19 cellular contexts compared by ENCODE assay signal in the genomic region with DNA sequence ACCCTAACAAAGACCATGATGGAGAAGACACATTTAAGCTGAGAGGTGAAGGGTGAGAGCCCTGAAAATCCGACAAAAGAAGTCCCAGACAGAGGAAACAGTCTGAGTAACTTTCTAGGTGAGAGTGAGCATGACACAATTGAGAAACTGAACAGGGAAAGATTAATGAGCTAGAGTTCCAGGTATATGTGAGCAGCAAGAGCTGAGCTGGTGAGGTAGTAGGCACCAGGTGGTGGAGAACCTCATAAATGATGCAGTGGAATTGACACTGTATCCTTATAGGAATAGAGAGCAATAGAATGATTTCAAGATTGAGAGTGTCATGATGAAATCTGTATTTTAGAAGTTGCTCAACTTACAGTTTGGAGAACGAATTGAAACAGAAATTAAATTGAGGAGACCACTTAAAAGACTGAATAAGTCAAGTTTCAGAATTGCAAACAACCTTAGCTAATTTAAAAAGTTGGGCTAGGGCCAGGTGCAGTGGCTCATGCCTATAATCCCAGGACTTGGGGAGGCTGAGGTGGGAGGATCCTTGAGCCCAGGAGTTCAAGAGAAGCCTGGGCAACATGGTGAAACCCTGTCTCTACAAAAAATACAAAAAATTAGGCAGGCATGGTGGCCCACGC.
DNase-seq lines count a peak whose midpoint lies in the region; ATAC-seq, FAIRE-seq and TF ChIP-seq lines count a peak whose summit lies in the region.
"Had no signal": no experiment of that assay in that cellular context is flagged by ENCODE, and none has a peak within 500 bp of the region (broad histone marks: within the 10 kb centered on the region; RNA-seq: fewer than 3 reads in every experiment).

No MANE protein-coding gene starts in this region.

- H2BK15ac ChIP-seq in mesenchymal stem cell (ENCODE audit: low read depth, poor library complexity, severe bottlenecking) = no peak overlapping the region

- peaks cover 13% of the 10 kb centered on the region for H3K4me1 Mint-ChIP-seq in activated T-cell treated with anti-CD3 and anti-CD28 coated beads, Interleukin-2, amount 50 U/mL, for 72 hours (ENCODE audit: low read depth)
- peaks cover 5% of the 10 kb centered on the region for H3K4me1 Mint-ChIP-seq in progenitor cell of endocrine pancreas (ENCODE audit: low read depth)

- peak overlapping the region; percentile 57 for H4K8ac ChIP-seq in mesenchymal stem cell (ENCODE audit: low read length)

- no peaks in the 10 kb centered on the region for H4K20me1 ChIP-seq in MM.1S (ENCODE audit: insufficient read depth, low read length)

- H3K9me3 ChIP-seq in MM.1S (replicated peaks; ENCODE audit: insufficient read depth, low read length) (no peaks in the 10 kb centered on the region), mesenchymal stem cell (ENCODE audit: control insufficient read depth, low read length) (no peaks in the 10 kb centered on the region)

- H3K27me3 Mint-ChIP-seq in activated T-cell treated with anti-CD3 and anti-CD28 coated beads, Interleukin-2, amount 50 U/mL, for 72 hours (ENCODE audit: low read depth) = no peaks in the 10 kb centered on the region
- peaks cover 11% of the 10 kb centered on the region for H3K27me3 Mint-ChIP-seq in progenitor cell of endocrine pancreas

- H3K9ac ChIP-seq in MM.1S (ENCODE audit: low read length) (no peak overlapping the region), mesenchymal stem cell (ENCODE audit: low read length) (no peak overlapping the region)

- H3K14ac ChIP-seq in mesenchymal stem cell (ENCODE audit: low read length in 2 of 2) = no peak overlapping the region

- H3K23ac ChIP-seq in mesenchymal stem cell (ENCODE audit: low read length in 2 of 2) = no peak overlapping the region

- no peak overlapping the region for H3K18ac ChIP-seq in mesenchymal stem cell (ENCODE audit: low read depth in 1 of 2, low read length in 2 of 2)

- H4K91ac ChIP-seq in mesenchymal stem cell (ENCODE audit: low read length) = no peak overlapping the region

- no peaks in the 10 kb centered on the region for H3K9me2 ChIP-seq in MM.1S (replicated peaks; ENCODE audit: insufficient read depth, low read length)

- H3K4me1 ChIP-seq in MM.1S (ENCODE audit: low read length) (peaks cover 6% of the 10 kb centered on the region; the same call in 1 of the 2 replicates), mesenchymal stem cell (ENCODE audit: control insufficient read depth, insufficient read depth, low read depth, low read length) (no peaks in the 10 kb centered on the region)

- no peak overlapping the region; the same call in 1 of the 2 replicates for H3K4me3 ChIP-seq in MM.1S (ENCODE audit: low read length)
- no peak overlapping the region for H3K4me3 ChIP-seq in mesenchymal stem cell (ENCODE audit: insufficient read depth in 1 of 2, low read depth in 1 of 2, low read length in 2 of 2)

- no peak overlapping the region for H3K27ac Mint-ChIP-seq in activated T-cell treated with anti-CD3 and anti-CD28 coated beads, Interleukin-2, amount 50 U/mL, for 72 hours
- H3K27ac Mint-ChIP-seq in progenitor cell of endocrine pancreas = no peak overlapping the region

- H3K9me3 Mint-ChIP-seq in activated T-cell treated with anti-CD3 and anti-CD28 coated beads, Interleukin-2, amount 50 U/mL, for 72 hours = no peaks in the 10 kb centered on the region
- no peaks in the 10 kb centered on the region for H3K9me3 Mint-ChIP-seq in progenitor cell of endocrine pancreas (ENCODE audit: low read depth)

- no peaks in the 10 kb centered on the region for H3K27me3 ChIP-seq in MM.1S (replicated peaks; ENCODE audit: insufficient read depth, low read length)
- H3K27me3 ChIP-seq in mesenchymal stem cell (ENCODE audit: control insufficient read depth in 1 of 2, insufficient read depth in 1 of 2, low read length in 2 of 2) = no peaks in the 10 kb centered on the region

- no peaks in the 10 kb centered on the region for H3F3A ChIP-seq in MM.1S (ENCODE audit: insufficient read depth, low read length)

- H3K27ac ChIP-seq in MM.1S (ENCODE audit: low read length) (no peak overlapping the region), mesenchymal stem cell (ENCODE audit: low read length, poor library complexity, severe bottlenecking) (no peak overlapping the region)
- H3K27ac ChIP-seq: C4-2B had no signal

- no peaks in the 10 kb centered on the region for H3K79me1 ChIP-seq in mesenchymal stem cell (replicated peaks; ENCODE audit: low read length, poor library complexity, severe bottlenecking)

- WGBS in mesenchymal stem cell = 94% methylated on average over 3 of the region's 3 CpGs

- no peaks in the 10 kb centered on the region for H3K36me3 ChIP-seq in MM.1S (replicated peaks; ENCODE audit: insufficient read depth, low read length)
- no peaks in the 10 kb centered on the region for H3K36me3 ChIP-seq in mesenchymal stem cell (ENCODE audit: control insufficient read depth in 1 of 2, insufficient read depth in 2 of 2, low read depth in 1 of 2, low read length in 2 of 2)

- H2BK12ac ChIP-seq in mesenchymal stem cell (ENCODE audit: low read length in 2 of 2) = peak overlapping the region in 1 of 2 experiments; percentile 59

- H2BK120ac ChIP-seq in mesenchymal stem cell (ENCODE audit: low read depth, low read length) = no peak overlapping the region

- H2AFZ ChIP-seq in MM.1S (ENCODE audit: low read length) (peak overlapping the region; percentile 39; the same call in 1 of the 2 replicates), mesenchymal stem cell (ENCODE audit: low read depth, low read length) (no peak overlapping the region)

- no peaks in the 10 kb centered on the region for H3K79me2 ChIP-seq in MM.1S (ENCODE audit: low read length)

- H2BK5ac ChIP-seq in mesenchymal stem cell (ENCODE audit: low read depth, low read length, poor library complexity, severe bottlenecking) = no peak overlapping the region

- ATAC-seq in activated T-cell treated with anti-CD3 and anti-CD28 coated beads, Interleukin-2, amount 50 U/mL, for 72 hours (replicated peaks in 1 of 2) = peak; percentile 72 to 88
- ATAC-seq: PC-3 had no signal

- FAIRE-seq in GM18507 (lab: Jason Lieb, UNC) = peak; percentile 59

- H3K4ac ChIP-seq in mesenchymal stem cell (ENCODE audit: low read depth in 1 of 2, low read length in 2 of 2) = no peak overlapping the region

- peak overlapping the region in 1 of 2 donors; percentile 5 for H3K4me3 Mint-ChIP-seq in activated T-cell treated with anti-CD3 and anti-CD28 coated beads, Interleukin-2, amount 50 U/mL, for 72 hours
- H3K4me3 Mint-ChIP-seq in progenitor cell of endocrine pancreas (ENCODE audit: low read depth) = no peak overlapping the region

- H3K36me3 Mint-ChIP-seq in activated T-cell treated with anti-CD3 and anti-CD28 coated beads, Interleukin-2, amount 50 U/mL, for 72 hours (ENCODE audit: insufficient read depth in 2 of 2) = no peaks in the 10 kb centered on the region
- no peaks in the 10 kb centered on the region for H3K36me3 Mint-ChIP-seq in progenitor cell of endocrine pancreas (ENCODE audit: insufficient read depth)

- no peak for TF ChIP-seq CTCF in MM.1S (IDR thresholded peaks at IDR 0.05; ENCODE audit: low read length)
- TF ChIP-seq CTCF in progenitor cell of endocrine pancreas (IDR thresholded peaks at IDR 0.05; ENCODE audit: unreplicated experiment) = no peak

- H3K4me2 ChIP-seq in MM.1S (ENCODE audit: low read depth, low read length) (peak overlapping the region; percentile 30; the same call in 1 of the 2 replicates), mesenchymal stem cell (ENCODE audit: low read length, poor library complexity, severe bottlenecking) (no peak overlapping the region)

- no peak overlapping the region for H2AK5ac ChIP-seq in mesenchymal stem cell (ENCODE audit: low read length, severe bottlenecking)

- DNase-seq in activated T-cell treated with anti-CD3 and anti-CD28 coated beads, Interleukin-2, amount 50 U/mL, for 72 hours = no peak
- DNase-seq in activated T-cell treated with anti-CD3 and anti-CD28 coated beads, Interleukin-2, amount 50 U/mL, for 1 hour = no peak
- DNase-seq in GM18507 (ENCODE audit: extremely low spot score, insufficient read length, low read depth) (no peak), MM.1S (peak; percentile 20), mesenchymal stem cell (no peak), COR-L47 (lab: John Stamatoyannopoulos, UW) (no peak), progenitor cell of endocrine pancreas (ENCODE audit: low spot score, unreplicated experiment) (no peak)
- no peak for DNase-seq in stimulated activated CD4-positive, alpha-beta T cell treated with anti-CD3 and anti-CD28 coated beads, Interleukin-1b, Interleukin-23, amount 100 ng/mL, for 48 hours
- DNase-seq: HCEC 1CT; MV-4-11; NCI-H1417; NCI-H1930; NCI-H2171; NCI-H446; NCI-H69; NK-92 treated with Interleukin-12 subunit alpha and Interleukin-12 subunit beta, amount 100 ng/mL, for 24 hours; PC-3; SW 1271 had no signal
